In genomic region chr19:57267294-57267693, GRCh38 we compare ENCODE assay signal across 17 cellular contexts. TPM values are rescaled to one million over a fixed set of nuclear protein-coding genes. Genes with fewer than 3 reads are reported as not detected.
DNase-seq lines count a peak whose midpoint lies in the region; ATAC-seq, FAIRE-seq and TF ChIP-seq lines count a peak whose summit lies in the region.
"Had no signal": no experiment of that assay in that cellular context is flagged by ENCODE, and none has a peak within 500 bp of the region (broad histone marks: within the 10 kb centered on the region; RNA-seq: fewer than 3 reads in every experiment).

No MANE protein-coding gene starts in this region.

- no peak overlapping the region for H3K27ac Mint-ChIP-seq in GM23338
- no peak overlapping the region for H3K27ac Mint-ChIP-seq in osteocyte (ENCODE audit: unreplicated experiment)
- no peak overlapping the region for H3K27ac Mint-ChIP-seq in activated T-helper 17 cell treated with anti-CD3 and anti-CD28 coated beads, Interleukin-2, amount 50 U/mL, for 72 hours

- H2AFZ ChIP-seq in GM23338 = no peak overlapping the region

- peaks cover 10% of the 10 kb centered on the region; the same call in 1 of the 2 replicates for H3K4me1 ChIP-seq in GM23338 (ENCODE audit: insufficient read depth)
- H3K4me1 ChIP-seq: BE2C, SJCRH30 had no signal

- no peaks in the 10 kb centered on the region for H3K9me2 ChIP-seq in GM23338 (ENCODE audit: insufficient read depth)

- no peak overlapping the region for H3K4me2 ChIP-seq in GM23338

- FAIRE-seq in RCC 7860 (lab: Jason Lieb, UNC) = no peak
- FAIRE-seq: HTR-8/SVneo had no signal

- H3K4me3 ChIP-seq in GM23338 = no peak overlapping the region
- H3K4me3 ChIP-seq: SJCRH30 had no signal

- H3F3A ChIP-seq in GM23338 (replicated peaks; ENCODE audit: low read depth) = no peaks in the 10 kb centered on the region

- DNase-seq in GM23338 (ENCODE audit: low spot score) (peak; percentile 6), RCC 7860 (ENCODE audit: low spot score) (peak; percentile 36), glomerular visceral epithelial cell (ENCODE audit: extremely low spot score) (peak; percentile 66), osteocyte (ENCODE audit: extremely low spot score, unreplicated experiment) (peak; percentile 42), nucleus accumbens (lab: John Stamatoyannopoulos, UW) (no peak), OCI-M2 (lab: John Stamatoyannopoulos, UW; ENCODE audit: unreplicated experiment) (no peak), AG08396 (ENCODE audit: low spot score) (no peak)
- DNase-seq: BE2C; CD4-positive, alpha-beta memory T cell; EL; NCI-H1092; NCI-H345; NCI-H774; RPMI8226; SJCRH30 had no signal

- TF ChIP-seq CTCF in GM23338 (conservative IDR thresholded peaks at IDR 0.05; ENCODE audit: low read depth in 2 of 2) = no peak
- no peak for TF ChIP-seq CTCF in osteocyte (IDR thresholded peaks at IDR 0.05)

- H3K4me3 Mint-ChIP-seq in GM23338 (no peak overlapping the region), osteocyte (ENCODE audit: unreplicated experiment) (no peak overlapping the region)
- H3K4me3 Mint-ChIP-seq in activated T-helper 17 cell treated with anti-CD3 and anti-CD28 coated beads, Interleukin-2, amount 50 U/mL, for 72 hours = no peak overlapping the region
- H3K4me3 Mint-ChIP-seq: CD4-positive, alpha-beta memory T cell had no signal

- H4K20me1 ChIP-seq in GM23338 (replicated peaks; ENCODE audit: insufficient read depth) = no peaks in the 10 kb centered on the region

- no peak for ATAC-seq in GM23338
- no peak for ATAC-seq in activated T-helper 17 cell treated with anti-CD3 and anti-CD28 coated beads, Interleukin-2, amount 50 U/mL, for 72 hours (replicated peaks)

- H3K79me2 ChIP-seq in GM23338 (replicated peaks; ENCODE audit: insufficient read depth) = no peaks in the 10 kb centered on the region

- H3K27me3 Mint-ChIP-seq in GM23338 (ENCODE audit: insufficient read depth, low read depth, poor library complexity) (no peaks in the 10 kb centered on the region), osteocyte (ENCODE audit: unreplicated experiment) (no peaks in the 10 kb centered on the region)
- H3K27me3 Mint-ChIP-seq in activated T-helper 17 cell treated with anti-CD3 and anti-CD28 coated beads, Interleukin-2, amount 50 U/mL, for 72 hours = no peaks in the 10 kb centered on the region
- H3K27me3 Mint-ChIP-seq: CD4-positive, alpha-beta memory T cell had no signal

- H3K27me3 ChIP-seq in GM23338 (ENCODE audit: insufficient read depth) = no peaks in the 10 kb centered on the region
- H3K27me3 ChIP-seq: BE2C, SJCRH30 had no signal

- H3K36me3 Mint-ChIP-seq in GM23338 (ENCODE audit: low read depth) (no peaks in the 10 kb centered on the region), osteocyte (ENCODE audit: unreplicated experiment) (peaks cover 18% of the 10 kb centered on the region)
- H3K36me3 Mint-ChIP-seq in activated T-helper 17 cell treated with anti-CD3 and anti-CD28 coated beads, Interleukin-2, amount 50 U/mL, for 72 hours (ENCODE audit: low read depth) = peaks cover 21% of the 10 kb centered on the region

- no peaks in the 10 kb centered on the region for H3K9me3 Mint-ChIP-seq in GM23338
- no peaks in the 10 kb centered on the region for H3K9me3 Mint-ChIP-seq in osteocyte (ENCODE audit: unreplicated experiment)
- peaks cover 14% of the 10 kb centered on the region for H3K9me3 Mint-ChIP-seq in activated T-helper 17 cell treated with anti-CD3 and anti-CD28 coated beads, Interleukin-2, amount 50 U/mL, for 72 hours

- no peaks in the 10 kb centered on the region for H3K36me3 ChIP-seq in GM23338 (ENCODE audit: insufficient read depth)
- H3K36me3 ChIP-seq: BE2C, SJCRH30 had no signal

- H3K4me1 Mint-ChIP-seq in GM23338 = peaks cover 22% of the 10 kb centered on the region
- no peaks in the 10 kb centered on the region for H3K4me1 Mint-ChIP-seq in osteocyte (ENCODE audit: unreplicated experiment)
- H3K4me1 Mint-ChIP-seq in activated T-helper 17 cell treated with anti-CD3 and anti-CD28 coated beads, Interleukin-2, amount 50 U/mL, for 72 hours = peaks cover 20% of the 10 kb centered on the region

- H3K27ac ChIP-seq in GM23338 (ENCODE audit: low read depth) = no peak overlapping the region
- H3K27ac ChIP-seq: SJCRH30 had no signal

TF ChIP-seq in GM23338, 12 proteins besides CTCF, POLR2A, EP300 and RAD21:
- TF ChIP-seq NANOG (IDR thresholded peaks at IDR 0.05; ENCODE audit: borderline replicate concordance) (no peak), ZNF331 (CRISPR knock-in tag; IDR thresholded peaks at IDR 0.05; ENCODE audit: low read depth) (no peak), POLR2AphosphoS5 (IDR thresholded peaks at IDR 0.05; ENCODE audit: low read depth) (no peak), JUNB (IDR thresholded peaks at IDR 0.05; ENCODE audit: unreplicated experiment) (no peak), EZH2phosphoT487 (IDR thresholded peaks at IDR 0.05; ENCODE audit: unreplicated experiment) (no peak)

RNA-seq across cellular contexts. Expression of gene ZNF460, which starts 13.0 kb away (rescaled TPM):
- 79.6 and 81.7 TPM in 2 replicates for total RNA-seq in GM23338 (2014; rRNA removed; shearing (Covaris generic))
- 3.0 and 3.4 TPM in 2 replicates for polyA plus RNA-seq in GM23338 (2016; fragmentation: Nextera tagmentation; extraction: Ambion mirVana)
- total RNA-seq in osteocyte = 85.1 and 86.1 TPM in 2 replicates
- total RNA-seq in activated T-helper 17 cell treated with anti-CD3 and anti-CD28 coated beads, Interleukin-2, amount 50 U/mL, for 72 hours = 100 to 1,000 TPM in 1 of 2 donors, 10 to 100 TPM in 1; 90.0 to 130 TPM

RNA-seq across cellular contexts. Expression of gene ZNF805, which starts 26.9 kb away (rescaled TPM):
- total RNA-seq in GM23338 (2014; rRNA removed; shearing (Covaris generic)) = 18.5 and 19.0 TPM in 2 replicates
- polyA plus RNA-seq in GM23338 (2016; fragmentation: Nextera tagmentation; extraction: Ambion mirVana) = 1.3 and 1.7 TPM in 2 replicates
- 23.7 and 24.5 TPM in 2 replicates for total RNA-seq in osteocyte
- total RNA-seq in activated T-helper 17 cell treated with anti-CD3 and anti-CD28 coated beads, Interleukin-2, amount 50 U/mL, for 72 hours = 10 to 100 TPM in 1 of 2 donors, 1 to 10 TPM in 1; 9.1 to 16.7 TPM

RNA-seq across cellular contexts. Expression of gene AURKC, which starts 36.5 kb away (rescaled TPM):
- total RNA-seq in GM23338 (2014; rRNA removed; shearing (Covaris generic)) = 2.4 and 6.7 TPM in 2 replicates
- 3.2 and 4.9 TPM in 2 replicates for polyA plus RNA-seq in GM23338 (2016; fragmentation: Nextera tagmentation; extraction: Ambion mirVana)
- 0.86 and 0.94 TPM in 2 replicates for total RNA-seq in osteocyte
- 1 to 10 TPM; 2.1 to 3.5 TPM for total RNA-seq in activated T-helper 17 cell treated with anti-CD3 and anti-CD28 coated beads, Interleukin-2, amount 50 U/mL, for 72 hours

RNA-seq across cellular contexts. Expression of gene ZNF543, which starts 53.0 kb away (rescaled TPM):
- total RNA-seq in GM23338 (2014; rRNA removed; shearing (Covaris generic)) = 10.3 and 12.6 TPM in 2 replicates
- 2.4 and 3.1 TPM in 2 replicates for polyA plus RNA-seq in GM23338 (2016; fragmentation: Nextera tagmentation; extraction: Ambion mirVana)
- total RNA-seq in osteocyte = 7.1 and 7.3 TPM in 2 replicates
- total RNA-seq in activated T-helper 17 cell treated with anti-CD3 and anti-CD28 coated beads, Interleukin-2, amount 50 U/mL, for 72 hours = 1 to 10 TPM; 6.6 to 6.7 TPM

Comparison
In these comparisons a context has a peak if more than half of its experiments do, and no peak if none do; other contexts are left out.
1. DNase-seq: peak in GM23338 (single experiment), RCC 7860 (single experiment), glomerular visceral epithelial cell (single experiment) and osteocyte (single experiment); none in nucleus accumbens (0 of 56), OCI-M2 (single experiment) and AG08396 (single experiment).